Comparison of ENCODE assay signal across 3 cellular contexts in genomic region chr14:100146548-100147091, GRCh38.
TF ChIP-seq lines count a peak whose summit lies in the region.

No MANE protein-coding gene starts in this region.

TF ChIP-seq in SK-N-SH, 30 proteins besides CTCF, POLR2A, EP300 and RAD21:
- TF ChIP-seq REST (IDR thresholded peaks at IDR 0.05; ENCODE audit: low read depth, low read length) (no peak), FOXJ3 (CRISPR knock-in tag; IDR thresholded peaks at IDR 0.05) (no peak), NFIC (IDR thresholded peaks at IDR 0.05; ENCODE audit: borderline replicate concordance) (no peak), JUND (IDR thresholded peaks at IDR 0.05) (no peak), POLR2AphosphoS5 (IDR thresholded peaks at IDR 0.05; ENCODE audit: low read depth, low read length) (no peak), NRF1 (IDR thresholded peaks at IDR 0.05; ENCODE audit: low read depth, low read length) (no peak), YY1 (IDR thresholded peaks at IDR 0.05; ENCODE audit: low read depth) (no peak), SIN3A (IDR thresholded peaks at IDR 0.05; ENCODE audit: borderline replicate concordance, low read depth, low read length) (no peak), TAF1 (IDR thresholded peaks at IDR 0.05; ENCODE audit: borderline replicate concordance, low read depth, low read length) (no peak), TCF12 (IDR thresholded peaks at IDR 0.05) (no peak), FOXM1 (IDR thresholded peaks at IDR 0.05; ENCODE audit: low read depth) (no peak), SMC3 (IDR thresholded peaks at IDR 0.05; ENCODE audit: low read depth, low read length) (no peak)

TF ChIP-seq in SK-N-SH treated with all-trans-retinoic acid at 6 μM for 48 hours, 23 proteins besides CTCF, POLR2A, EP300 and RAD21:
- no peak for TF ChIP-seq CSRNP3 (CRISPR knock-in tag; IDR thresholded peaks at IDR 0.05)
- TF ChIP-seq TCF4 (CRISPR knock-in tag; IDR thresholded peaks at IDR 0.05; ENCODE audit: borderline replicate concordance): no peak
- no peak for TF ChIP-seq CSDC2 (CRISPR knock-in tag; IDR thresholded peaks at IDR 0.05)
- no peak for TF ChIP-seq CREB5 (CRISPR knock-in tag; IDR thresholded peaks at IDR 0.05; ENCODE audit: low read depth)
- TF ChIP-seq RARB (CRISPR knock-in tag; IDR thresholded peaks at IDR 0.05): no peak
- no peak for TF ChIP-seq ZFP30 (CRISPR knock-in tag; IDR thresholded peaks at IDR 0.05)
- no peak for TF ChIP-seq GLIS3 (CRISPR knock-in tag; IDR thresholded peaks at IDR 0.05)
- no peak for TF ChIP-seq ISL1 (CRISPR knock-in tag; IDR thresholded peaks at IDR 0.05)
- no peak for TF ChIP-seq ZNF565 (CRISPR knock-in tag; conservative IDR thresholded peaks at IDR 0.05; ENCODE audit: low read depth)
- TF ChIP-seq ZNF8 (CRISPR knock-in tag; IDR thresholded peaks at IDR 0.05): no peak
- TF ChIP-seq ZC3H10 (CRISPR knock-in tag; IDR thresholded peaks at IDR 0.05): no peak
- no peak for TF ChIP-seq TOX (CRISPR knock-in tag; IDR thresholded peaks at IDR 0.05; ENCODE audit: borderline replicate concordance)

TF ChIP-seq in K562, 482 proteins besides CTCF, POLR2A, EP300 and RAD21 (continued from another document):
- TF ChIP-seq ZNF518B (CRISPR knock-in tag; IDR thresholded peaks at IDR 0.05): no peak
- TF ChIP-seq RFX7 (CRISPR knock-in tag; IDR thresholded peaks at IDR 0.05): no peak
- TF ChIP-seq FOS (IDR thresholded peaks at IDR 0.05; ENCODE audit: extremely low read depth, insufficient read length): no peak
- no peak for TF ChIP-seq KDM1A (IDR thresholded peaks at IDR 0.05)
